In genomic region chr4:59553063-59553738, GRCh38 we compare ENCODE assay signal across 9 cellular contexts.
DNase-seq lines count a peak whose midpoint lies in the region; ATAC-seq and TF ChIP-seq lines count a peak whose summit lies in the region.
"Had no signal": no experiment of that assay in that cellular context is flagged by ENCODE, and none has a peak within 500 bp of the region (broad histone marks: within the 10 kb centered on the region; RNA-seq: fewer than 3 reads in every experiment).

No MANE protein-coding gene starts in this region.

- H3K27me3 Mint-ChIP-seq in type B pancreatic cell: no peaks in the 10 kb centered on the region

- H3K4me3 Mint-ChIP-seq in type B pancreatic cell: no peak overlapping the region
- H3K4me3 Mint-ChIP-seq: brain had no signal

- peaks cover 8% of the 10 kb centered on the region for H3K9me3 Mint-ChIP-seq in type B pancreatic cell

- H3K4me3 ChIP-seq in choroid plexus epithelial cell (ENCODE audit: low read depth, low read length): peak overlapping the region; percentile 35

- H3K36me3 Mint-ChIP-seq in type B pancreatic cell: no peaks in the 10 kb centered on the region
- H3K36me3 Mint-ChIP-seq: brain had no signal

- ATAC-seq in GM21526 (IDR thresholded peaks at IDR 0.05; ENCODE audit: low FRiP score, unreplicated experiment): peak; percentile 66

- H3K4me1 Mint-ChIP-seq in type B pancreatic cell (ENCODE audit: unreplicated experiment): no peaks in the 10 kb centered on the region
- H3K4me1 Mint-ChIP-seq: brain had no signal

- no peak for TF ChIP-seq CTCF in choroid plexus epithelial cell (conservative IDR thresholded peaks at IDR 0.05; ENCODE audit: low read depth, low read length)
- TF ChIP-seq CTCF in type B pancreatic cell (conservative IDR thresholded peaks at IDR 0.05): no peak

- peak overlapping the region; percentile 29 for H3K27ac Mint-ChIP-seq in type B pancreatic cell
- H3K27ac Mint-ChIP-seq: brain had no signal

- DNase-seq in DMS 273 (lab: John Stamatoyannopoulos, UW; ENCODE audit: unreplicated experiment) (peak; percentile 56), KG1 (lab: John Stamatoyannopoulos, UW) (peak; percentile 30), choroid plexus epithelial cell (ENCODE audit: low read depth) (peak; percentile 27), type B pancreatic cell (ENCODE audit: extremely low spot score, unreplicated experiment) (no peak), Kasumi-1 (lab: John Stamatoyannopoulos, UW) (no peak)
- DNase-seq in activated CD4-positive, alpha-beta T cell treated with anti-CD3 and anti-CD28 coated beads, Interleukin-2, amount 50 U/mL, for 48 hours: no peak
- DNase-seq in activated CD8-positive, alpha-beta memory T cell treated with anti-CD3 and anti-CD28 coated beads for 24 hours: no peak

Comparison
In these comparisons a context has a peak if more than half of its experiments do, and no peak if none do; other contexts are left out.
1. DNase-seq: peak in DMS 273 (single experiment), KG1 (single experiment) and choroid plexus epithelial cell (single experiment); none in type B pancreatic cell (single experiment), Kasumi-1 (0 of 2), activated CD4-positive, alpha-beta T cell treated with anti-CD3 and anti-CD28 coated beads, Interleukin-2, amount 50 U/mL, for 48 hours (0 of 2) and activated CD8-positive, alpha-beta memory T cell treated with anti-CD3 and anti-CD28 coated beads for 24 hours (single experiment).